ENCODE assay signal across 1 cellular context in genomic region chr5:43041131-43041668, GRCh38.
TF ChIP-seq lines count a peak whose summit lies in the region.

No MANE protein-coding gene starts in this region.

TF ChIP-seq in HCT116, 20 proteins besides CTCF, POLR2A, EP300 and RAD21 (continued from another document):
- peak; percentile 39 for TF ChIP-seq ZBTB33 (IDR thresholded peaks at IDR 0.05; ENCODE audit: extremely low read depth, insufficient replicate concordance, low read length)
